Comparison of ENCODE assay signal across 8 cellular contexts in the genomic region with DNA sequence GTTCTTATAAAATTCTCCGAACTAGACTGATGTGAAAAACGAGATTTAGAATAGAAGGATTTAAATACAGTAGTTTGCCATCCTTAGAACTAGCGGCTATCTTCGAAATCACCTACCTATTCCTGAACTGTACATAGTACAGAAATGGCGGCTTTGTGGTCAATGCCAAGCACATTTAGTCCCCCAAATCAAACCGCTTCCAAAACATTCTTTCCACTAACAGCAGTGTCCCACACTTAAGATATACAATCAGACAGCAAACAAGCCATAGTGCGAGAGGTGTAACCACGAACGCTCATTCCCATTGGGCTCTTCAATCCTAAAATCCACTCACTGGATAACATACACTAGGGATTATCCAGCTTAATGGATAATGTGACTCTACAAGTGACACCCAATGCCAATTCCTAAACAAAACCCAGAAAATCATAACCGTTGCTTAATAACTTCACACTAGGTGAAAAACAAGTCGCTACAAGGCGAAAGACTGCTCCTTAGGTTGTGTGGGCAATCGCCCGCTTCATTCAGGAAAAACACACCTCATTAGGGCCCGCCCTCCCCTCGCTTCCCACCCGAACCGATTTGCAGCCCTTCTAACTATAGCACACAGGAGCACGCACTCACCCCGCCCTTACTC. TPM values are rescaled to one million over a fixed set of nuclear protein-coding genes. Genes with fewer than 3 reads are reported as not detected.
A peak's percentile ranks its signal among the peaks of the same experiment; 100 is the strongest.
DNase-seq lines count a peak whose midpoint lies in the region; ATAC-seq and TF ChIP-seq lines count a peak whose summit lies in the region.

No MANE protein-coding gene starts in this region.

- H3F3A ChIP-seq in Loucy (ENCODE audit: low read depth), result peaks cover 5% of the 10 kb centered on the region

- no peaks in the 10 kb centered on the region for H3K9me2 ChIP-seq in Loucy (replicated peaks; ENCODE audit: low read depth, low read length)

- TF ChIP-seq CTCF in Loucy (conservative IDR thresholded peaks at IDR 0.05; ENCODE audit: low read length) (no peak), GM10248 (IDR thresholded peaks at IDR 0.05; ENCODE audit: control extremely low read depth, extremely low read depth, low read depth, missing control alignments) (no peak)

- no peak overlapping the region for H2AFZ ChIP-seq in Loucy (ENCODE audit: low read length)

- CTCF ChIA-PET in GM10248 (lab: Yijun Ruan, JAX), result interaction anchor here (3.0 kb wide), 1 partner anchor 18 kb away, joined by 12 read pairs; no protein-coding TSS in a partner anchor

- peak overlapping the region; percentile 94 for H3K4me3 ChIP-seq in Loucy (ENCODE audit: low read length, poor library complexity, severe bottlenecking)
- peak overlapping the region; percentile 78 for H3K4me3 ChIP-seq in skeletal muscle satellite cell (ENCODE audit: low read length)

- intact Hi-C loops in activated T-helper 2 cell treated with anti-CD3 and anti-CD28 coated beads, Interferon-gamma antibody, Interleukin-2, Interleukin-4, amounts not matched to agents 10 μg/mL and 5 μg/mL and 100 μg/mL, durations not matched to agents 14 hours and 24 hours and 36 hours (cut with micrococcal nuclease), result loop anchor here (1.0 to 5.0 kb wide), 7 partner anchors 109 to 661 kb away; a partner anchor contains a TSS
- intact Hi-C loops in left ventricle myocardium superior (cut with micrococcal nuclease), result loop anchor here (5.0 kb wide), 1 partner anchor 226 kb away; no protein-coding TSS in a partner anchor

- POLR2A ChIA-PET in GM10248 (lab: Yijun Ruan, JAX), result interaction anchor here (0.6 kb wide), 2 partner anchors 358 to 464 kb away, joined by 3 read pairs; no protein-coding TSS in a partner anchor

- no peaks in the 10 kb centered on the region for H3K27me3 Mint-ChIP-seq in activated T-helper 2 cell treated with anti-CD3 and anti-CD28 coated beads, Interferon-gamma antibody, Interleukin-2, Interleukin-4, amounts not matched to agents 10 μg/mL and 5 μg/mL and 100 μg/mL, durations not matched to agents 14 hours and 24 hours and 36 hours (ENCODE audit: low read depth)

- H4K20me1 ChIP-seq in Loucy (ENCODE audit: insufficient read depth, low read length, poor library complexity, severe bottlenecking), result peaks cover 56% of the 10 kb centered on the region

- peaks cover 69% of the 10 kb centered on the region for H3K79me2 ChIP-seq in Loucy (ENCODE audit: insufficient read depth, low read length)

- H3K4me1 ChIP-seq in Loucy (ENCODE audit: insufficient read depth, low read length, poor library complexity, severe bottlenecking) (peaks cover 37% of the 10 kb centered on the region), skeletal muscle satellite cell (ENCODE audit: control insufficient read depth, insufficient read depth, low read length) (peaks cover 22% of the 10 kb centered on the region)

- no peaks in the 10 kb centered on the region for H3K27me3 ChIP-seq in Loucy (ENCODE audit: insufficient read depth, low read length, poor library complexity, severe bottlenecking)
- H3K27me3 ChIP-seq in skeletal muscle satellite cell (ENCODE audit: control insufficient read depth, insufficient read depth, low read length), result no peaks in the 10 kb centered on the region

- H3K4me1 Mint-ChIP-seq in activated T-helper 2 cell treated with anti-CD3 and anti-CD28 coated beads, Interferon-gamma antibody, Interleukin-2, Interleukin-4, amounts not matched to agents 10 μg/mL and 5 μg/mL and 100 μg/mL, durations not matched to agents 14 hours and 24 hours and 36 hours (ENCODE audit: low read depth), result peaks cover 28% of the 10 kb centered on the region

- peak overlapping the region; percentile 97 for H3K4me3 Mint-ChIP-seq in activated T-helper 2 cell treated with anti-CD3 and anti-CD28 coated beads, Interferon-gamma antibody, Interleukin-2, Interleukin-4, amounts not matched to agents 10 μg/mL and 5 μg/mL and 100 μg/mL, durations not matched to agents 14 hours and 24 hours and 36 hours (ENCODE audit: low read depth)

- no peaks in the 10 kb centered on the region for H3K9me3 ChIP-seq in Loucy (ENCODE audit: insufficient read depth, low read depth, low read length)
- H3K9me3 ChIP-seq in skeletal muscle satellite cell (replicated peaks; ENCODE audit: low read length), result no peaks in the 10 kb centered on the region

- H3K9ac ChIP-seq in Loucy (ENCODE audit: low read depth, low read length, poor library complexity, severe bottlenecking) (peak overlapping the region; percentile 99), skeletal muscle satellite cell (ENCODE audit: low read depth, low read length) (peak overlapping the region; percentile 92)

- DNase-seq in DMS 273 treated with DMSO at 0.1 percent for 48 hours (lab: John Stamatoyannopoulos, UW) (peak; percentile 28), left ventricle myocardium superior (peak; percentile 87), NCI-H226 (no peak), GM10248 (ENCODE audit: extremely low spot score) (no peak)
- no peak for DNase-seq in activated T-helper 2 cell treated with anti-CD3 and anti-CD28 coated beads, Interferon-gamma antibody, Interleukin-2, Interleukin-4, amounts not matched to agents 10 μg/mL and 5 μg/mL and 100 μg/mL, durations not matched to agents 14 hours and 24 hours and 36 hours (ENCODE audit: low spot score)

- peak overlapping the region; percentile 81 for H3K4me2 ChIP-seq in Loucy (ENCODE audit: low read depth, low read length, poor library complexity, severe bottlenecking)
- peak overlapping the region; percentile 94 for H3K4me2 ChIP-seq in skeletal muscle satellite cell (ENCODE audit: low read length)

- peaks cover 5% of the 10 kb centered on the region; the same call in 1 of the 2 replicates for H3K36me3 ChIP-seq in Loucy (ENCODE audit: insufficient read depth, low read length)
- no peaks in the 10 kb centered on the region for H3K36me3 ChIP-seq in skeletal muscle satellite cell (ENCODE audit: insufficient read depth, low read length)

- H3K9me3 Mint-ChIP-seq in activated T-helper 2 cell treated with anti-CD3 and anti-CD28 coated beads, Interferon-gamma antibody, Interleukin-2, Interleukin-4, amounts not matched to agents 10 μg/mL and 5 μg/mL and 100 μg/mL, durations not matched to agents 14 hours and 24 hours and 36 hours, result no peaks in the 10 kb centered on the region

- ATAC-seq in left ventricle myocardium superior (no peak), GM19452 (IDR thresholded peaks at IDR 0.05; ENCODE audit: unreplicated experiment) (no peak)

- H3K27ac Mint-ChIP-seq in activated T-helper 2 cell treated with anti-CD3 and anti-CD28 coated beads, Interferon-gamma antibody, Interleukin-2, Interleukin-4, amounts not matched to agents 10 μg/mL and 5 μg/mL and 100 μg/mL, durations not matched to agents 14 hours and 24 hours and 36 hours, result peak overlapping the region; percentile 99

- H3K36me3 Mint-ChIP-seq in activated T-helper 2 cell treated with anti-CD3 and anti-CD28 coated beads, Interferon-gamma antibody, Interleukin-2, Interleukin-4, amounts not matched to agents 10 μg/mL and 5 μg/mL and 100 μg/mL, durations not matched to agents 14 hours and 24 hours and 36 hours (ENCODE audit: low read depth), result peaks cover 46% of the 10 kb centered on the region

RNA-seq across cellular contexts. Expression of a gene that starts 2.0 kb away (rescaled TPM):
- total RNA-seq in activated T-helper 2 cell treated with anti-CD3 and anti-CD28 coated beads, Interferon-gamma antibody, Interleukin-2, Interleukin-4, amounts not matched to agents 10 μg/mL and 5 μg/mL and 100 μg/mL, durations not matched to agents 14 hours and 24 hours and 36 hours, result 218 and 221 TPM in 2 replicates
- 66.0 TPM for total RNA-seq in left ventricle myocardium superior
- total RNA-seq in skeletal muscle satellite cell (2012; rRNA removed), result 168 and 189 TPM in 2 replicates

Comparison
In these comparisons a context has a peak if more than half of its experiments do, and no peak if none do; other contexts are left out.
1. DNase-seq: peak in DMS 273 treated with DMSO at 0.1 percent for 48 hours (single experiment) and left ventricle myocardium superior (single experiment); none in activated T-helper 2 cell treated with anti-CD3 and anti-CD28 coated beads, Interferon-gamma antibody, Interleukin-2, Interleukin-4, amounts not matched to agents 10 μg/mL and 5 μg/mL and 100 μg/mL, durations not matched to agents 14 hours and 24 hours and 36 hours (single experiment), NCI-H226 (single experiment) and GM10248 (single experiment).